ENCODE assay signal across 16 cellular contexts in genomic region chr3:162211470-162211869, GRCh38.
DNase-seq lines count a peak whose midpoint lies in the region; ATAC-seq, FAIRE-seq and TF ChIP-seq lines count a peak whose summit lies in the region.
"Had no signal": no experiment of that assay in that cellular context is flagged by ENCODE, and none has a peak within 500 bp of the region (broad histone marks: within the 10 kb centered on the region; RNA-seq: fewer than 3 reads in every experiment).

No MANE protein-coding gene starts in this region.

- H4K20me1 ChIP-seq in GM23248 (ENCODE audit: insufficient read depth) (no peaks in the 10 kb centered on the region), SU-DHL-6 (ENCODE audit: low read depth, low read length) (no peaks in the 10 kb centered on the region)

- no peak for TF ChIP-seq CTCF in SU-DHL-6 (IDR thresholded peaks at IDR 0.05; ENCODE audit: insufficient read depth, low read length, poor library complexity, severe bottlenecking)

- H3K27me3 ChIP-seq in GM23248 (replicated peaks; ENCODE audit: insufficient read depth) (no peaks in the 10 kb centered on the region), SU-DHL-6 (ENCODE audit: low read length) (no peaks in the 10 kb centered on the region)
- H3K27me3 ChIP-seq: BE2C had no signal

- H3K36me3 Mint-ChIP-seq in activated naive CD8-positive, alpha-beta T cell treated with anti-CD3 and anti-CD28 coated beads, Interleukin-2, amount 50 U/mL, for 24 hours (ENCODE audit: low read depth): no peaks in the 10 kb centered on the region
- H3K36me3 Mint-ChIP-seq in effector memory CD8-positive, alpha-beta T cell (ENCODE audit: insufficient read depth): peaks cover 2% of the 10 kb centered on the region
- H3K36me3 Mint-ChIP-seq: CD14-positive monocyte; CD8-positive, alpha-beta memory T cell; IgD-negative memory B cell had no signal

- H3K4me2 ChIP-seq in GM23248 (ENCODE audit: unreplicated experiment): no peak overlapping the region
- H3K4me2 ChIP-seq in SU-DHL-6 (ENCODE audit: low read depth, low read length, poor library complexity, severe bottlenecking): no peak overlapping the region

- ATAC-seq in activated naive CD8-positive, alpha-beta T cell treated with anti-CD3 and anti-CD28 coated beads, Interleukin-2, amount 50 U/mL, for 24 hours: no peak
- ATAC-seq in effector memory CD8-positive, alpha-beta T cell (replicated peaks): no peak

- in situ Hi-C loops in GM23248 (cut with MboI): no loop called here

- no peaks in the 10 kb centered on the region for H3K9me2 ChIP-seq in GM23248 (ENCODE audit: insufficient read depth)
- no peaks in the 10 kb centered on the region; the same call in 1 of the 2 replicates for H3K9me2 ChIP-seq in SU-DHL-6 (replicated peaks; ENCODE audit: insufficient read depth, low read length)

- no peaks in the 10 kb centered on the region for H3K9me3 ChIP-seq in GM23248 (ENCODE audit: low read depth)
- H3K9me3 ChIP-seq in SU-DHL-6 (ENCODE audit: insufficient read depth, low read length): no peaks in the 10 kb centered on the region
- H3K9me3 ChIP-seq: BE2C, Caco-2 had no signal

- peak; percentile 24 for FAIRE-seq in islet of Langerhans (lab: Jason Lieb, UNC)
- FAIRE-seq: GM19239 had no signal

- H3K79me2 ChIP-seq in GM23248 (ENCODE audit: insufficient read depth): no peaks in the 10 kb centered on the region
- no peaks in the 10 kb centered on the region for H3K79me2 ChIP-seq in SU-DHL-6 (ENCODE audit: insufficient read depth, low read length)

- H3K4me1 ChIP-seq in GM23248 (ENCODE audit: insufficient read depth): no peaks in the 10 kb centered on the region
- H3K4me1 ChIP-seq: BE2C, Caco-2 had no signal

- no peaks in the 10 kb centered on the region for H3K4me1 Mint-ChIP-seq in activated naive CD8-positive, alpha-beta T cell treated with anti-CD3 and anti-CD28 coated beads, Interleukin-2, amount 50 U/mL, for 24 hours
- no peaks in the 10 kb centered on the region for H3K4me1 Mint-ChIP-seq in effector memory CD8-positive, alpha-beta T cell (ENCODE audit: low read depth in 2 of 2)
- H3K4me1 Mint-ChIP-seq: CD14-positive monocyte; CD8-positive, alpha-beta memory T cell; IgD-negative memory B cell had no signal

- H3K4me3 Mint-ChIP-seq in activated naive CD8-positive, alpha-beta T cell treated with anti-CD3 and anti-CD28 coated beads, Interleukin-2, amount 50 U/mL, for 24 hours: no peak overlapping the region
- H3K4me3 Mint-ChIP-seq in effector memory CD8-positive, alpha-beta T cell: no peak overlapping the region
- H3K4me3 Mint-ChIP-seq: CD14-positive monocyte; CD8-positive, alpha-beta memory T cell; IgD-negative memory B cell had no signal

- peaks cover 4% of the 10 kb centered on the region for H3K9me3 Mint-ChIP-seq in activated naive CD8-positive, alpha-beta T cell treated with anti-CD3 and anti-CD28 coated beads, Interleukin-2, amount 50 U/mL, for 24 hours
- peaks cover 0 to 3% of the 10 kb centered on the region in 2 donors for H3K9me3 Mint-ChIP-seq in effector memory CD8-positive, alpha-beta T cell
- H3K9me3 Mint-ChIP-seq: IgD-negative memory B cell had no signal

- H3K27ac ChIP-seq in GM23248 (no peak overlapping the region), SU-DHL-6 (ENCODE audit: low read depth, low read length) (no peak overlapping the region)

- no peak overlapping the region for H3K27ac Mint-ChIP-seq in activated naive CD8-positive, alpha-beta T cell treated with anti-CD3 and anti-CD28 coated beads, Interleukin-2, amount 50 U/mL, for 24 hours
- no peak overlapping the region for H3K27ac Mint-ChIP-seq in effector memory CD8-positive, alpha-beta T cell
- H3K27ac Mint-ChIP-seq: CD14-positive monocyte; CD8-positive, alpha-beta memory T cell; IgD-negative memory B cell had no signal

- H3K27me3 Mint-ChIP-seq in activated naive CD8-positive, alpha-beta T cell treated with anti-CD3 and anti-CD28 coated beads, Interleukin-2, amount 50 U/mL, for 24 hours: no peaks in the 10 kb centered on the region
- no peaks in the 10 kb centered on the region for H3K27me3 Mint-ChIP-seq in effector memory CD8-positive, alpha-beta T cell
- H3K27me3 Mint-ChIP-seq: CD8-positive, alpha-beta memory T cell; IgD-negative memory B cell had no signal

- H3K4me3 ChIP-seq in GM23248: no peak overlapping the region
- no peak overlapping the region for H3K4me3 ChIP-seq in SU-DHL-6 (ENCODE audit: insufficient read depth, low read length, poor library complexity, severe bottlenecking)

- H3K9ac ChIP-seq in GM23248 (no peak overlapping the region), SU-DHL-6 (ENCODE audit: low read length) (no peak overlapping the region)

- no peaks in the 10 kb centered on the region for H3F3A ChIP-seq in GM23248 (ENCODE audit: insufficient read depth)
- no peaks in the 10 kb centered on the region for H3F3A ChIP-seq in SU-DHL-6 (ENCODE audit: insufficient read depth)

- H2AFZ ChIP-seq in GM23248 (peak overlapping the region; percentile 23; the same call in 1 of the 2 replicates), SU-DHL-6 (ENCODE audit: low read depth, low read length, severe bottlenecking) (peak overlapping the region; percentile 24)

- DNase-seq in GM23248 (peak; percentile 4), NCI-H1436 treated with DMSO at 0.1 percent for 48 hours (lab: John Stamatoyannopoulos, UW) (no peak), nucleus accumbens (lab: John Stamatoyannopoulos, UW) (no peak)
- DNase-seq in activated naive CD8-positive, alpha-beta T cell treated with anti-CD3 and anti-CD28 coated beads, Interleukin-2, amount 50 U/mL, for 24 hours: no peak
- DNase-seq in effector memory CD8-positive, alpha-beta T cell: no peak
- DNase-seq: BE2C; Caco-2; CD8-positive, alpha-beta memory T cell; DND-41; GF-D8; H7 had no signal

- H3K36me3 ChIP-seq in GM23248 (ENCODE audit: low read depth) (no peaks in the 10 kb centered on the region), SU-DHL-6 (ENCODE audit: low read length) (no peaks in the 10 kb centered on the region)
- H3K36me3 ChIP-seq: BE2C had no signal
